ENCODE assay signal across 8 cellular contexts in the genomic region with DNA sequence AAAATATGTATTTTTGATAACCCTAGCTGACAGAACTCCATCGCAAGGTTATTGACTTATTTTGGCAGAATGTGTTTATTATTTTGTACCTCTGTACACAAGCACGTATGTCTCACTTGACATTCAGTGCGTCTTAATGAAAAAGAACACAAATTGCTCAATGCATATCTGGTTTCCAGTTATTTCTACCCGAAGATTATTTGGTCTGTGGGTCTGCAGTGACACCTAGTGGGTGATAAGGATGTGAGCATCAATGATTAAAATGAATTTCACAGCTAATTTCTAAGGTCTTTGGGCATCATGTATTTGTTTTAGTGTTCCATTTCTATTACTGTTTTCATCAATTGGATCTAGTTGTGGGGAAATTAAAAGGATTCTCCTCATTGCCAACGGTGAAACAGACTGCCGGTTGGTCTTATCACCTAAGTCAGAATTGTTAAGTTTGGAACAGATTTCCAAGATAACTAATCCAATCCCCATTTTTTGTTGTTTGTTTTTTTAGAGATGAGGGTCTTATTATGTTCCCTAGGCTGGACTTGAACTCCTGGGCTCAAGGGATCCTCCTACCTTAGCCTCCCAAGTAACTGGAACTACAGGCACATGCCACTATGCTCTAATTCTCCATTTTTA. TPM values are rescaled to one million over a fixed set of nuclear protein-coding genes. Genes with fewer than 3 reads are reported as not detected.
DNase-seq lines count a peak whose midpoint lies in the region; ATAC-seq and TF ChIP-seq lines count a peak whose summit lies in the region.

No MANE protein-coding gene starts in this region.

- ATAC-seq in HG02763 (IDR thresholded peaks at IDR 0.05; ENCODE audit: unreplicated experiment) (no peak), GM18907 (IDR thresholded peaks at IDR 0.05; ENCODE audit: unreplicated experiment) (no peak)

- no peak overlapping the region for H3K4me3 ChIP-seq in esophagus squamous epithelium
- no peak overlapping the region for H3K4me3 ChIP-seq in neuronal stem cell (ENCODE audit: low read length in 2 of 2)

- no peak overlapping the region for H3K18ac ChIP-seq in neuronal stem cell (ENCODE audit: low read length)

- H2BK120ac ChIP-seq in neuronal stem cell (ENCODE audit: low read depth, low read length), result no peak overlapping the region

- H2AK5ac ChIP-seq in neuronal stem cell (ENCODE audit: low read depth, low read length), result no peak overlapping the region

- no peak overlapping the region for H3K27ac ChIP-seq in esophagus squamous epithelium
- no peak overlapping the region for H3K27ac ChIP-seq in neuronal stem cell (replicated peaks; ENCODE audit: low read length)

- no peak overlapping the region for H3K9ac ChIP-seq in neuronal stem cell (ENCODE audit: low read depth, low read length, poor library complexity)

- H3K9me3 ChIP-seq in esophagus squamous epithelium (no peaks in the 10 kb centered on the region), neuronal stem cell (replicated peaks in 1 of 2; ENCODE audit: control insufficient read depth in 2 of 2, insufficient read depth in 1 of 2, low read depth in 1 of 2, low read length in 2 of 2) (no peaks in the 10 kb centered on the region)

- H2AFZ ChIP-seq in neuronal stem cell (ENCODE audit: low read length), result no peak overlapping the region

- H3K4ac ChIP-seq in neuronal stem cell (ENCODE audit: low read length), result no peak overlapping the region

- H2BK15ac ChIP-seq in neuronal stem cell (ENCODE audit: low read length), result no peak overlapping the region

- H3K23ac ChIP-seq in neuronal stem cell (ENCODE audit: low read depth, low read length, poor library complexity), result no peak overlapping the region

- peak; percentile 63 for DNase-seq in AG20443 (ENCODE audit: low spot score)
- DNase-seq in GM19238 (ENCODE audit: insufficient read length, low spot score), result peak; percentile 25
- peak; percentile 35 for DNase-seq in NCI-H345 treated with DMSO at 0.1 percent for 48 hours (lab: John Stamatoyannopoulos, UW; ENCODE audit: unreplicated experiment)
- DNase-seq in activated CD4-positive, alpha-beta T cell treated with anti-CD3 and anti-CD28 coated beads, Interleukin-2, amount 50 U/mL, for 4 hours, result peak; percentile 33 to 35
- no peak for DNase-seq in esophagus squamous epithelium (lab: John Stamatoyannopoulos, UW)
- DNase-seq in neuronal stem cell (ENCODE audit: low spot score), result peak; percentile 45

- TF ChIP-seq CTCF in esophagus squamous epithelium (IDR thresholded peaks at IDR 0.05), result peak; percentile 28 to 85 (median 75)

- H3K4me2 ChIP-seq in neuronal stem cell (ENCODE audit: insufficient read depth, low read length, poor library complexity, severe bottlenecking), result no peak overlapping the region

- no peaks in the 10 kb centered on the region for H3K79me1 ChIP-seq in neuronal stem cell (ENCODE audit: low read depth, low read length)

- no peak overlapping the region for H3K14ac ChIP-seq in neuronal stem cell (ENCODE audit: low read length)

- H4K91ac ChIP-seq in neuronal stem cell (ENCODE audit: low read depth, low read length, poor library complexity), result no peak overlapping the region

- intact Hi-C loops in esophagus squamous epithelium (cut with DNase I), result no loop called here

- H3K4me1 ChIP-seq in esophagus squamous epithelium (peaks cover 0 to 4% (median 0%) of the 10 kb centered on the region in 3 donors), neuronal stem cell (ENCODE audit: control insufficient read depth in 2 of 2, insufficient read depth in 1 of 2, low read depth in 1 of 2, low read length in 2 of 2) (no peaks in the 10 kb centered on the region)

- H4K8ac ChIP-seq in neuronal stem cell (ENCODE audit: low read depth, low read length), result no peak overlapping the region

- TF ChIP-seq POLR2A in esophagus squamous epithelium (IDR thresholded peaks at IDR 0.05), result no peak

- H3K27me3 ChIP-seq in esophagus squamous epithelium (no peaks in the 10 kb centered on the region), neuronal stem cell (ENCODE audit: control insufficient read depth in 3 of 3, insufficient read depth in 3 of 3, low read depth in 1 of 3, low read length in 3 of 3) (no peaks in the 10 kb centered on the region)

- no peak overlapping the region for H2BK12ac ChIP-seq in neuronal stem cell (ENCODE audit: low read length)

- H2BK5ac ChIP-seq in neuronal stem cell (ENCODE audit: low read length), result no peak overlapping the region

- H3K36me3 ChIP-seq in esophagus squamous epithelium, result peaks cover 0 to 42% (median 0%) of the 10 kb centered on the region in 3 donors
- peaks cover 11 to 56% of the 10 kb centered on the region in 2 donors for H3K36me3 ChIP-seq in neuronal stem cell (replicated peaks in 1 of 2; ENCODE audit: control insufficient read depth in 2 of 2, insufficient read depth in 2 of 2, low read length in 2 of 2)

- WGBS in esophagus squamous epithelium, 2 donors, result 31 to 35% methylated on average over 6 of the region's 6 CpGs
- WGBS in neuronal stem cell (ENCODE audit: extremely low coverage in 2 of 2, insufficient read length in 2 of 2, insufficient replicate concordance in 1 of 2), 2 donors, result no CpG with 5 or more reads among the region's 6 CpGs

RNA-seq across cellular contexts. Expression of a gene that starts 13.9 kb away (rescaled TPM):
- total RNA-seq in esophagus squamous epithelium, result 10 to 100 TPM in 3 of 4 donors, 1 to 10 TPM in 1; 7.2 to 23.8 (median 11.5) TPM
- 11.3 TPM for polyA plus RNA-seq in neuronal stem cell (2013, experiment 1 of 2)
- polyA plus RNA-seq in neuronal stem cell (2013, experiment 2 of 2), result 11.2 TPM

RNA-seq across cellular contexts. Expression of a gene that starts 30.4 kb away (rescaled TPM):
- 1 to 10 TPM; 2.1 to 4.6 (median 3.9) TPM for total RNA-seq in esophagus squamous epithelium
- polyA plus RNA-seq in neuronal stem cell (2013, experiment 1 of 2), result 2.6 TPM
- 2.6 TPM for polyA plus RNA-seq in neuronal stem cell (2013, experiment 2 of 2)
